Comparison of ENCODE assay signal across 20 cellular contexts in the genomic region with DNA sequence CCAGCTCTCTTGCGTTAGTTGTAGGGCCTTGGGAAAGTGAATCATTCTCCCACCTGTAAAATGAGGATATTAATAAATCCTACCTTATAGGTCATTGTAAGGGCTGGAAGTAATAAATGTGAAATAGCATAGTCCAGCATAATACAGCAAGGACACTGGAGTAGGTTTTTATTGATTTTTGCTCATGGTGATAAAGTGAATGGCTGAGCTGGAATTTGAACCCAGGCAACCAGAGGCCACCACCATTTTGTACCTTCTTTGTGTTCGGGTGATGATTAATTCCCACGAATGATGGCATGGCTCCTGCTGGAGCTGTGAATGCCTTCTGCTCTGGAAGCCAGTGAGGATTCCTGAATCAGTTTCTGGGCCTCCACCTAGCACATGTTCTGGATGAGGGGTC. TPM values are rescaled to one million over a fixed set of nuclear protein-coding genes. Genes with fewer than 3 reads are reported as not detected.
DNase-seq lines count a peak whose midpoint lies in the region; ATAC-seq, FAIRE-seq and TF ChIP-seq lines count a peak whose summit lies in the region.
"Had no signal": no experiment of that assay in that cellular context is flagged by ENCODE, and none has a peak within 500 bp of the region (broad histone marks: within the 10 kb centered on the region; RNA-seq: fewer than 3 reads in every experiment).

No MANE protein-coding gene starts in this region.

- in situ Hi-C loops in GM12878 (cut with MboI): loop anchor here (5.0 kb wide), 1 partner anchor 269 kb away; no protein-coding TSS in a partner anchor

- peaks cover 21% of the 10 kb centered on the region for H3K36me3 ChIP-seq in left ventricle myocardium inferior
- peaks cover 17% of the 10 kb centered on the region for H3K36me3 ChIP-seq in right atrium auricular region
- H3K36me3 ChIP-seq in GM12878 (ENCODE audit: control insufficient read depth in 2 of 2, insufficient read depth in 2 of 2, low read length in 1 of 2): peaks cover 5 to 14% of the 10 kb centered on the region in 2 experiments
- H3K36me3 ChIP-seq in sigmoid colon: peaks cover 0 to 54% (median 10%) of the 10 kb centered on the region in 4 donors

- TF ChIP-seq POLR2A in GM12878 (IDR thresholded peaks at IDR 0.05; ENCODE audit: low read depth, low read length) (no peak), sigmoid colon (IDR thresholded peaks at IDR 0.05) (no peak)

- WGBS in GM12878 (ENCODE audit: insufficient coverage, insufficient replicate concordance, low lambda C conversion rate, missing lambda C conversion rate): 98% methylated on average over 3 of the region's 3 CpGs
- WGBS in sigmoid colon, 2 donors: 91 to 92% methylated on average over 3 of the region's 3 CpGs

- peak overlapping the region; percentile 37 for H3K27ac ChIP-seq in left ventricle myocardium inferior (replicated peaks)
- no peak overlapping the region for H3K27ac ChIP-seq in right atrium auricular region
- H3K27ac ChIP-seq in GM12878 (ENCODE audit: control insufficient read depth, insufficient read depth): no peak overlapping the region
- H3K27ac ChIP-seq in sigmoid colon: peak overlapping the region in 3 of 4 donors; percentile 74 to 87 (median 83)

- POLR2A ChIA-PET in GM12878 (lab: Charles Lee): no interaction called here

- no peak for FAIRE-seq in GM12878 (lab: Jason Lieb, UNC)
- FAIRE-seq: GM12891, GM19239, H1 had no signal

- no peak overlapping the region for H3K4me2 ChIP-seq in GM12878 (ENCODE audit: control insufficient read depth, insufficient read depth)

- no peak for TF ChIP-seq CTCF in left ventricle myocardium inferior (IDR thresholded peaks at IDR 0.05; ENCODE audit: borderline replicate concordance)
- TF ChIP-seq CTCF in right atrium auricular region (IDR thresholded peaks at IDR 0.05): no peak
- no peak for TF ChIP-seq CTCF in GM12878 (IDR thresholded peaks at IDR 0.05 in 2 of 3, conservative IDR thresholded peaks at IDR 0.05 in 1 of 3; ENCODE audit: control insufficient read depth in 2 of 3, extremely low read depth in 1 of 3, insufficient read depth in 1 of 3, low read depth in 3 of 3, low read length in 3 of 3)
- TF ChIP-seq CTCF in sigmoid colon (IDR thresholded peaks at IDR 0.05): no peak

- H3K9me3 ChIP-seq in left ventricle myocardium inferior (replicated peaks) (no peaks in the 10 kb centered on the region), right atrium auricular region (no peaks in the 10 kb centered on the region), GM12878 (replicated peaks; ENCODE audit: control insufficient read depth, insufficient read depth, low read length) (no peaks in the 10 kb centered on the region), sigmoid colon (no peaks in the 10 kb centered on the region)
- H3K9me3 ChIP-seq: BE2C had no signal

- no peak for TF ChIP-seq RAD21 in GM12878 (IDR thresholded peaks at IDR 0.05; ENCODE audit: insufficient read depth, low read depth, low read length)

- DNase-seq in left ventricle myocardium inferior (no peak), right atrium auricular region (ENCODE audit: low spot score) (no peak), GM12878 (ENCODE audit: low read depth, low spot score) (no peak), sigmoid colon (no peak)
- DNase-seq: BE2C; Calu3; CD4-positive, alpha-beta memory T cell; DMS53; EL; KBM-7; NCI-H1105 treated with DMSO at 0.1 percent for 48 hours; NCI-H1694; NCI-H2081 treated with DMSO at 0.1 percent for 48 hours; SIG-M5 had no signal

- TF ChIP-seq EP300 in GM12878 (IDR thresholded peaks at IDR 0.05; ENCODE audit: borderline replicate concordance in 1 of 2, control insufficient read depth in 1 of 2, low read depth in 2 of 2, low read length in 2 of 2) (no peak), sigmoid colon (IDR thresholded peaks at IDR 0.05) (no peak)

- SMC1A ChIA-PET in GM12878 (lab: Charles Lee; ENCODE audit: uncharacterized antibody, unreplicated experiment): interaction anchor here (0.8 to 10.3 kb wide), 3 partner anchors 66 to 272 kb away, joined by 3 to 91 read pairs (median 3); no protein-coding TSS in a partner anchor

- ATAC-seq in GM12878 (no peak), HG02571 (IDR thresholded peaks at IDR 0.05; ENCODE audit: unreplicated experiment) (no peak), HG03378 (IDR thresholded peaks at IDR 0.05; ENCODE audit: unreplicated experiment) (no peak), HG03196 (IDR thresholded peaks at IDR 0.05; ENCODE audit: unreplicated experiment) (no peak)

- H2AFZ ChIP-seq in GM12878 (ENCODE audit: control insufficient read depth, low read depth, low read length): no peak overlapping the region

- RAD21 ChIA-PET in GM12878 (lab: Charles Lee; ENCODE audit: unreplicated experiment): interaction anchor here (1.1 to 2.8 kb wide), 2 partner anchors 66 to 94 kb away, joined by 6 to 9 read pairs; no protein-coding TSS in a partner anchor

- peaks cover 62% of the 10 kb centered on the region for H3K4me1 ChIP-seq in left ventricle myocardium inferior
- peaks cover 0 to 45% of the 10 kb centered on the region in 2 donors for H3K4me1 ChIP-seq in right atrium auricular region
- H3K4me1 ChIP-seq in GM12878 (ENCODE audit: control insufficient read depth, insufficient read depth, low read length): peaks cover 10% of the 10 kb centered on the region; the same call in 1 of the 2 replicates
- H3K4me1 ChIP-seq in sigmoid colon: peaks cover 0 to 74% (median 57%) of the 10 kb centered on the region in 4 donors
- H3K4me1 ChIP-seq: BE2C had no signal

- CTCF ChIA-PET in GM12878 (lab: Yijun Ruan, JAX): interaction anchor here (0.9 to 10.8 kb wide), 7 partner anchors 9 to 269 kb away, joined by 3 to 117 read pairs (median 5); no protein-coding TSS in a partner anchor

- H3K27me3 ChIP-seq in left ventricle myocardium inferior (ENCODE audit: low read depth) (no peaks in the 10 kb centered on the region), right atrium auricular region (no peaks in the 10 kb centered on the region), GM12878 (replicated peaks in 1 of 2; ENCODE audit: control insufficient read depth in 2 of 2, insufficient read depth in 2 of 2, low read length in 1 of 2) (no peaks in the 10 kb centered on the region), sigmoid colon (no peaks in the 10 kb centered on the region)
- H3K27me3 ChIP-seq: BE2C had no signal

- no peak overlapping the region for H3K9ac ChIP-seq in GM12878 (ENCODE audit: control insufficient read depth, insufficient read depth, low read length)

- intact Hi-C loops in left ventricle myocardium inferior (cut with micrococcal nuclease): loop anchor here (5.0 kb wide), 1 partner anchor 64 kb away; no protein-coding TSS in a partner anchor
- intact Hi-C loops in GM12878 (cut with micrococcal nuclease; ENCODE audit: unreplicated experiment): loop anchor here (5.0 kb wide), 1 partner anchor 114 kb away; no protein-coding TSS in a partner anchor
- intact Hi-C loops in sigmoid colon (cut with DNase I): loop anchor here (5.0 kb wide), 2 partner anchors 64 to 269 kb away; no protein-coding TSS in a partner anchor

- no peaks in the 10 kb centered on the region for H3K79me2 ChIP-seq in GM12878 (ENCODE audit: control insufficient read depth, insufficient read depth, low read length)

- H3K4me3 ChIP-seq in left ventricle myocardium inferior (no peak overlapping the region), right atrium auricular region (no peak overlapping the region), GM12878 (no peak overlapping the region), sigmoid colon (no peak overlapping the region)

- H4K20me1 ChIP-seq in GM12878 (ENCODE audit: control insufficient read depth, insufficient read depth): no peaks in the 10 kb centered on the region

- BruUV-seq in GM12878 (replicated peaks; lab: Mats Ljungman, UMichigan): TSS peak; percentile 9

RNA-seq across cellular contexts. Expression of a gene that starts 31.8 kb away (rescaled TPM):
- total RNA-seq in left ventricle myocardium inferior: 52.6 TPM
- 100 to 1,000 TPM in 1 of 2 donors, 10 to 100 TPM in 1; 51.0 to 114 TPM for total RNA-seq in right atrium auricular region
- 537 and 552 TPM in 2 replicates for total RNA-seq in GM12878 (2013; cell fraction: nucleolus; rRNA removed)
- 978 and 1,037 TPM in 2 replicates for total RNA-seq in GM12878 (2014; rRNA removed)
- total RNA-seq in GM12878 (2014; rRNA removed; fragmentation: Illumina TruSeq; extraction: Trizol): 431 and 454 TPM in 2 replicates
- 510 and 512 TPM in 2 replicates for total RNA-seq in GM12878 (2021)
- polyA plus RNA-seq in GM12878 (2011; ENCODE audit: low read depth): 365 TPM
- 1,085 and 1,212 TPM in 2 replicates for polyA plus RNA-seq in GM12878 (2011; rRNA removed)
- 1,125 and 1,816 TPM in 2 replicates for polyA plus RNA-seq in GM12878 (2011; cell fraction: cytosol; rRNA removed)
- polyA plus RNA-seq in GM12878 (2011; cell fraction: nucleus; rRNA removed): 2,323 and 2,526 TPM in 2 replicates
- polyA plus RNA-seq in GM12878 (2012): 535 and 663 TPM in 2 replicates
- polyA plus RNA-seq in GM12878 (2014; fragmentation: Illumina TruSeq; extraction: Trizol): 738 and 761 TPM in 2 replicates
- polyA plus RNA-seq in GM12878 (2014; fragmentation: Nextera tagmentation; extraction: Ambion mirVana): 10 to 100 TPM; 30.2 to 88.2 TPM
- polyA plus RNA-seq in GM12878 (2014; rRNA removed): 983 and 1,098 TPM in 2 replicates
- 100 to 1,000 TPM; 505 to 526 TPM for polyA plus RNA-seq in GM12878 (2016; fragmentation: Nextera tagmentation; extraction: Ambion mirVana)
- polyA minus RNA-seq in GM12878 (2011; rRNA and poly(A)+ RNA removed): 591 and 663 TPM in 2 replicates
- polyA minus RNA-seq in GM12878 (2011; cell fraction: cytosol; rRNA and poly(A)+ RNA removed): 223 and 239 TPM in 2 replicates
- 381 and 500 TPM in 2 replicates for polyA minus RNA-seq in GM12878 (2011; cell fraction: nucleus; rRNA and poly(A)+ RNA removed)
- 100 to 1,000 TPM in 1 of 4 donors, 10 to 100 TPM in 3; 37.4 to 102 (median 96.3) TPM for total RNA-seq in sigmoid colon
- polyA plus RNA-seq in sigmoid colon: 100 to 1,000 TPM in 2 of 3 donors, 10 to 100 TPM in 1; 51.1 to 274 (median 207) TPM

RNA-seq across cellular contexts. Expression of a gene that starts 40.3 kb away (rescaled TPM):
- 310 TPM for total RNA-seq in left ventricle myocardium inferior
- 100 to 1,000 TPM; 330 to 368 TPM for total RNA-seq in right atrium auricular region
- 189 and 192 TPM in 2 replicates for total RNA-seq in GM12878 (2013; cell fraction: nucleolus; rRNA removed)
- total RNA-seq in GM12878 (2014; rRNA removed): 113 and 132 TPM in 2 replicates
- total RNA-seq in GM12878 (2014; rRNA removed; fragmentation: Illumina TruSeq; extraction: Trizol): 183 and 189 TPM in 2 replicates
- total RNA-seq in GM12878 (2021): 227 and 245 TPM in 2 replicates
- polyA plus RNA-seq in GM12878 (2011; ENCODE audit: low read depth): 210 TPM
- polyA plus RNA-seq in GM12878 (2011; rRNA removed): 356 and 537 TPM in 2 replicates
- polyA plus RNA-seq in GM12878 (2011; cell fraction: cytosol; rRNA removed): 120 and 179 TPM in 2 replicates
- polyA plus RNA-seq in GM12878 (2011; cell fraction: nucleus; rRNA removed): 98.5 and 126 TPM in 2 replicates
- 241 and 341 TPM in 2 replicates for polyA plus RNA-seq in GM12878 (2012)
- 636 and 940 TPM in 2 replicates for polyA plus RNA-seq in GM12878 (2014; fragmentation: Illumina TruSeq; extraction: Trizol)
- 100 to 1,000 TPM; 230 to 403 TPM for polyA plus RNA-seq in GM12878 (2014; fragmentation: Nextera tagmentation; extraction: Ambion mirVana)
- 325 and 426 TPM in 2 replicates for polyA plus RNA-seq in GM12878 (2014; rRNA removed)
- polyA plus RNA-seq in GM12878 (2016; fragmentation: Nextera tagmentation; extraction: Ambion mirVana): 100 to 1,000 TPM; 184 to 198 TPM
- polyA minus RNA-seq in GM12878 (2011; rRNA and poly(A)+ RNA removed): 76.0 and 104 TPM in 2 replicates
- 52.9 and 57.2 TPM in 2 replicates for polyA minus RNA-seq in GM12878 (2011; cell fraction: cytosol; rRNA and poly(A)+ RNA removed)
- polyA minus RNA-seq in GM12878 (2011; cell fraction: nucleus; rRNA and poly(A)+ RNA removed): 41.2 and 59.2 TPM in 2 replicates
- total RNA-seq in sigmoid colon: 100 to 1,000 TPM; 269 to 500 (median 408) TPM
- 100 to 1,000 TPM; 245 to 318 (median 253) TPM for polyA plus RNA-seq in sigmoid colon

Comparison
In these comparisons a context has a peak if more than half of its experiments do, and no peak if none do; other contexts are left out.
1. H3K27ac ChIP-seq: peak in left ventricle myocardium inferior (single experiment) and sigmoid colon (3 of 4); none in right atrium auricular region (0 of 2) and GM12878 (single experiment).